20 cellular contexts compared by ENCODE assay signal in the genomic region with DNA sequence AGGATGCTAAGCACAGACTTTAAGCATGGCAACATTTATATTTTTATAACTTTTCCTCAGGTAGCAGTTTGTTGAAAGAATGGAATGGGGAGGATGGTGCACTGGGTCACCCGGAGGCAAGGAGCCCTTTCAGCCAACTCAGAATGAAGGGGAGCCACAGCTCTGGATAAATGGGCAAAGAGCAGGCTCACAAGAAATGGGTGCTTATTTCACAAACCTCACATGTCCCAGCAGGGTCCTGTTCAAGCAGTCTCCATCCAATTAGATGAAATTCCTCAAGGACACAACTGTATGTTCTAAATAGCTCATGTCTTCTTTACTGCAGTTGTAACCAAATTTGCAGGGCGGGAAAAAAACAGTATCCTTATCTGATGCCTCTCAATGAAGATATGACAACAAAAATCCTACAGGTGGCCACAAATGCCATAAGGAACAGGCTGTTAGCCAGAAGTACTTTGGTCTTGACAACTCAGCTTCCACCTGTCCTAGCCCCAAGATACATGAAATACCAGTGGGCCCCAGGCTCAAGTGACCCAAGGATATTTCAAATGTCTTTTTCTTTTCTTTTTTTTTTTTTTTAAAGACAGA. TPM values are rescaled to one million over a fixed set of nuclear protein-coding genes. Genes with fewer than 3 reads are reported as not detected.
DNase-seq lines count a peak whose midpoint lies in the region; ATAC-seq and TF ChIP-seq lines count a peak whose summit lies in the region.
"Had no signal": no experiment of that assay in that cellular context is flagged by ENCODE, and none has a peak within 500 bp of the region (broad histone marks: within the 10 kb centered on the region; RNA-seq: fewer than 3 reads in every experiment).

No MANE protein-coding gene starts in this region.

- POLR2A ChIA-PET in RWPE1 (lab: Yijun Ruan, JAX; ENCODE audit: low non-redundant PET), result no interaction called here

- ATAC-seq in GM23338, result no peak
- ATAC-seq: Panc1, SK-N-SH treated with all-trans-retinoic acid at 6 μM for 48 hours had no signal

- H3K4me1 ChIP-seq in GM23338 (ENCODE audit: insufficient read depth), result peaks cover 27% of the 10 kb centered on the region

- no peaks in the 10 kb centered on the region for H3K27me3 ChIP-seq in GM23338 (ENCODE audit: insufficient read depth)
- H3K27me3 ChIP-seq: hepatocyte, testis had no signal

- DNase-seq in GM23338 (ENCODE audit: low spot score) (peak; percentile 14), RWPE1 (ENCODE audit: low spot score) (no peak), osteocyte (ENCODE audit: extremely low spot score, unreplicated experiment) (no peak), NCI-H1092 treated with DMSO at 0.1 percent for 48 hours (lab: John Stamatoyannopoulos, UW) (no peak), NCI-H510A (lab: John Stamatoyannopoulos, UW) (no peak)
- no peak for DNase-seq in activated CD4-positive, alpha-beta T cell treated with anti-CD3 and anti-CD28 coated beads, Interleukin-2, amount 10 ng/mL, durations not matched to agents 24 days and 14 days
- DNase-seq: activated CD4-positive, alpha-beta memory T cell treated with anti-CD3 and anti-CD28 coated beads for 36 hours; DMS53; effector memory CD4-positive, alpha-beta T cell; kidney glomerular epithelial cell; NCI-H1105 treated with DMSO at 0.1 percent for 48 hours; stimulated activated CD4-positive, alpha-beta T cell treated with anti-CD3 and anti-CD28 coated beads, Interleukin-4, amount 100 ng/mL, for 4 hours; stimulated activated CD8-positive, alpha-beta memory T cell treated with anti-CD3 and anti-CD28 coated beads, Interleukin-4, amount 100 ng/mL, for 48 hours; testis had no signal

- H3K4me2 ChIP-seq in GM23338, result peak overlapping the region; percentile 47; the same call in 1 of the 2 replicates
- H3K4me2 ChIP-seq: hepatocyte, KMS-11 had no signal

- H3K27ac Mint-ChIP-seq in GM23338 (peak overlapping the region; percentile 36; the same call in 1 of the 2 replicates), osteocyte (ENCODE audit: unreplicated experiment) (peak overlapping the region; percentile 98)
- H3K27ac Mint-ChIP-seq in activated CD4-positive, alpha-beta T cell treated with anti-CD3 and anti-CD28 coated beads, Interleukin-2, amount 10 ng/mL, durations not matched to agents 24 days and 14 days, result no peak overlapping the region
- H3K27ac Mint-ChIP-seq: activated CD4-positive, alpha-beta memory T cell treated with anti-CD3 and anti-CD28 coated beads for 36 hours had no signal

- H3K27ac ChIP-seq in GM23338 (ENCODE audit: low read depth) (peak overlapping the region; percentile 50; the same call in 1 of the 2 replicates), RWPE1 (peak overlapping the region; percentile 93)
- H3K27ac ChIP-seq: hepatocyte, KMS-11, testis had no signal

- H4K20me1 ChIP-seq in GM23338 (replicated peaks; ENCODE audit: insufficient read depth), result peaks cover 59% of the 10 kb centered on the region

- H3K27me3 Mint-ChIP-seq in GM23338 (ENCODE audit: insufficient read depth, low read depth, poor library complexity) (peaks cover 14% of the 10 kb centered on the region), osteocyte (ENCODE audit: unreplicated experiment) (no peaks in the 10 kb centered on the region)
- H3K27me3 Mint-ChIP-seq in activated CD4-positive, alpha-beta T cell treated with anti-CD3 and anti-CD28 coated beads, Interleukin-2, amount 10 ng/mL, durations not matched to agents 24 days and 14 days, result no peaks in the 10 kb centered on the region
- H3K27me3 Mint-ChIP-seq: activated CD4-positive, alpha-beta memory T cell treated with anti-CD3 and anti-CD28 coated beads for 36 hours had no signal

- no peak overlapping the region for H2AFZ ChIP-seq in GM23338
- H2AFZ ChIP-seq: hepatocyte had no signal

- no peak for TF ChIP-seq CTCF in GM23338 (conservative IDR thresholded peaks at IDR 0.05; ENCODE audit: low read depth in 2 of 2)
- TF ChIP-seq CTCF in RWPE1 (conservative IDR thresholded peaks at IDR 0.05; ENCODE audit: low read depth), result no peak
- TF ChIP-seq CTCF in osteocyte (IDR thresholded peaks at IDR 0.05), result no peak

- H3K79me2 ChIP-seq in GM23338 (replicated peaks; ENCODE audit: insufficient read depth), result peaks cover 100% of the 10 kb centered on the region

- intact Hi-C loops in activated CD4-positive, alpha-beta T cell treated with anti-CD3 and anti-CD28 coated beads, Interleukin-2, amount 10 ng/mL, durations not matched to agents 24 days and 14 days (cut with micrococcal nuclease), result no loop called here

- H3K4me3 Mint-ChIP-seq in GM23338 (no peak overlapping the region), osteocyte (ENCODE audit: unreplicated experiment) (no peak overlapping the region)
- no peak overlapping the region for H3K4me3 Mint-ChIP-seq in activated CD4-positive, alpha-beta T cell treated with anti-CD3 and anti-CD28 coated beads, Interleukin-2, amount 10 ng/mL, durations not matched to agents 24 days and 14 days
- H3K4me3 Mint-ChIP-seq: activated CD4-positive, alpha-beta memory T cell treated with anti-CD3 and anti-CD28 coated beads for 36 hours had no signal

- H3K4me3 ChIP-seq in GM23338 (no peak overlapping the region), iPS-18c (ENCODE audit: insufficient read depth, low read depth, low read length) (0 out of 2 replicates have a peak overlapping the region, but pooled peaks have one; percentile 9)
- H3K4me3 ChIP-seq: hepatocyte, skin epidermis, testis had no signal

- H3K36me3 Mint-ChIP-seq in GM23338 (ENCODE audit: low read depth) (peaks cover under 1% of the 10 kb centered on the region; the same call in 2 of the 3 replicates), osteocyte (ENCODE audit: unreplicated experiment) (no peaks in the 10 kb centered on the region)
- peaks cover 10% of the 10 kb centered on the region for H3K36me3 Mint-ChIP-seq in activated CD4-positive, alpha-beta T cell treated with anti-CD3 and anti-CD28 coated beads, Interleukin-2, amount 10 ng/mL, durations not matched to agents 24 days and 14 days (ENCODE audit: low read depth)
- H3K36me3 Mint-ChIP-seq: activated CD4-positive, alpha-beta memory T cell treated with anti-CD3 and anti-CD28 coated beads for 36 hours had no signal

- H3F3A ChIP-seq in GM23338 (replicated peaks; ENCODE audit: low read depth), result 0 out of 2 replicates have a peak, but pooled peaks cover 4% of the 10 kb centered on the region

- CTCF ChIA-PET in RWPE1 (lab: Yijun Ruan, JAX), result no interaction called here

- H3K36me3 ChIP-seq in GM23338 (ENCODE audit: insufficient read depth), result no peaks in the 10 kb centered on the region

- H3K9me3 ChIP-seq in iPS-18c (ENCODE audit: control insufficient read depth, insufficient read depth, low read length), result no peaks in the 10 kb centered on the region
- H3K9me3 ChIP-seq: testis had no signal

- no peaks in the 10 kb centered on the region for H3K9me2 ChIP-seq in GM23338 (ENCODE audit: insufficient read depth)

- H3K9me3 Mint-ChIP-seq in GM23338 (no peaks in the 10 kb centered on the region), osteocyte (ENCODE audit: unreplicated experiment) (no peaks in the 10 kb centered on the region)
- H3K9me3 Mint-ChIP-seq in activated CD4-positive, alpha-beta T cell treated with anti-CD3 and anti-CD28 coated beads, Interleukin-2, amount 10 ng/mL, durations not matched to agents 24 days and 14 days, result no peaks in the 10 kb centered on the region
- H3K9me3 Mint-ChIP-seq: activated CD4-positive, alpha-beta memory T cell treated with anti-CD3 and anti-CD28 coated beads for 36 hours had no signal

- H3K4me1 Mint-ChIP-seq in GM23338 (peaks cover 41% of the 10 kb centered on the region), osteocyte (ENCODE audit: unreplicated experiment) (peaks cover 51% of the 10 kb centered on the region)
- peaks cover 41% of the 10 kb centered on the region for H3K4me1 Mint-ChIP-seq in activated CD4-positive, alpha-beta T cell treated with anti-CD3 and anti-CD28 coated beads, Interleukin-2, amount 10 ng/mL, durations not matched to agents 24 days and 14 days

TF ChIP-seq in GM23338, 12 proteins besides CTCF, POLR2A, EP300 and RAD21 (continues in another document):
- TF ChIP-seq ZNF114 (CRISPR knock-in tag; IDR thresholded peaks at IDR 0.05) (no peak), POLR2AphosphoS5 (IDR thresholded peaks at IDR 0.05; ENCODE audit: low read depth) (no peak), EZH2 (IDR thresholded peaks at IDR 0.05; ENCODE audit: low read depth, unreplicated experiment) (no peak), ZNF331 (CRISPR knock-in tag; IDR thresholded peaks at IDR 0.05; ENCODE audit: low read depth) (no peak), JUNB (IDR thresholded peaks at IDR 0.05; ENCODE audit: unreplicated experiment) (no peak), NANOG (IDR thresholded peaks at IDR 0.05; ENCODE audit: borderline replicate concordance) (no peak)
- TF ChIP-seq, protein P1, sequence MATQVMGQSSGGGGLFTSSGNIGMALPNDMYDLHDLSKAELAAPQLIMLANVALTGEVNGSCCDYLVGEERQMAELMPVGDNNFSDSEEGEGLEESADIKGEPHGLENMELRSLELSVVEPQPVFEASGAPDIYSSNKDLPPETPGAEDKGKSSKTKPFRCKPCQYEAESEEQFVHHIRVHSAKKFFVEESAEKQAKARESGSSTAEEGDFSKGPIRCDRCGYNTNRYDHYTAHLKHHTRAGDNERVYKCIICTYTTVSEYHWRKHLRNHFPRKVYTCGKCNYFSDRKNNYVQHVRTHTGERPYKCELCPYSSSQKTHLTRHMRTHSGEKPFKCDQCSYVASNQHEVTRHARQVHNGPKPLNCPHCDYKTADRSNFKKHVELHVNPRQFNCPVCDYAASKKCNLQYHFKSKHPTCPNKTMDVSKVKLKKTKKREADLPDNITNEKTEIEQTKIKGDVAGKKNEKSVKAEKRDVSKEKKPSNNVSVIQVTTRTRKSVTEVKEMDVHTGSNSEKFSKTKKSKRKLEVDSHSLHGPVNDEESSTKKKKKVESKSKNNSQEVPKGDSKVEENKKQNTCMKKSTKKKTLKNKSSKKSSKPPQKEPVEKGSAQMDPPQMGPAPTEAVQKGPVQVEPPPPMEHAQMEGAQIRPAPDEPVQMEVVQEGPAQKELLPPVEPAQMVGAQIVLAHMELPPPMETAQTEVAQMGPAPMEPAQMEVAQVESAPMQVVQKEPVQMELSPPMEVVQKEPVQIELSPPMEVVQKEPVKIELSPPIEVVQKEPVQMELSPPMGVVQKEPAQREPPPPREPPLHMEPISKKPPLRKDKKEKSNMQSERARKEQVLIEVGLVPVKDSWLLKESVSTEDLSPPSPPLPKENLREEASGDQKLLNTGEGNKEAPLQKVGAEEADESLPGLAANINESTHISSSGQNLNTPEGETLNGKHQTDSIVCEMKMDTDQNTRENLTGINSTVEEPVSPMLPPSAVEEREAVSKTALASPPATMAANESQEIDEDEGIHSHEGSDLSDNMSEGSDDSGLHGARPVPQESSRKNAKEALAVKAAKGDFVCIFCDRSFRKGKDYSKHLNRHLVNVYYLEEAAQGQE (IDR thresholded peaks at IDR 0.05; ENCODE audit: unreplicated experiment), result no peak

RNA-seq across cellular contexts. Expression of a gene that starts 48.2 kb away (rescaled TPM):
- total RNA-seq in GM23338 (2014; rRNA removed; shearing (Covaris generic)), result 56.0 and 77.5 TPM in 2 replicates
- polyA plus RNA-seq in GM23338 (2016; fragmentation: Nextera tagmentation; extraction: Ambion mirVana), result 16.0 and 17.4 TPM in 2 replicates
- 154 and 159 TPM in 2 replicates for total RNA-seq in osteocyte
- total RNA-seq in activated CD4-positive, alpha-beta T cell treated with anti-CD3 and anti-CD28 coated beads, Interleukin-2, amount 10 ng/mL, durations not matched to agents 24 days and 14 days, result 101 TPM in 2 replicates
